ENCODE assay signal across 10 cellular contexts in genomic region chr1:205913451-205914204, GRCh38. TPM values are rescaled to one million over a fixed set of nuclear protein-coding genes. Genes with fewer than 3 reads are reported as not detected.
DNase-seq lines count a peak whose midpoint lies in the region; ATAC-seq and TF ChIP-seq lines count a peak whose summit lies in the region.
"Had no signal": no experiment of that assay in that cellular context is flagged by ENCODE, and none has a peak within 500 bp of the region (broad histone marks: within the 10 kb centered on the region; RNA-seq: fewer than 3 reads in every experiment).

No MANE protein-coding gene starts in this region.

- H3K36me3 Mint-ChIP-seq in type B pancreatic cell, result no peaks in the 10 kb centered on the region
- H3K36me3 Mint-ChIP-seq in naive thymus-derived CD8-positive, alpha-beta T cell, result no peaks in the 10 kb centered on the region

- H3K4me1 Mint-ChIP-seq in type B pancreatic cell (ENCODE audit: unreplicated experiment), result peaks cover 18% of the 10 kb centered on the region
- no peaks in the 10 kb centered on the region for H3K4me1 Mint-ChIP-seq in naive thymus-derived CD8-positive, alpha-beta T cell

- in situ Hi-C loops in transverse colon (cut with MboI; ENCODE audit: low pct_ligation_motif_present in 1 of 4, low pct_unique_long_range_greater_than_20kb in 1 of 4, low sequenced_read_pairs in 3 of 4), result loop anchor here in 2 of 4 donors (10.0 to 25.0 kb wide), 2 partner anchors 119 to 126 kb away; partner anchors contain the start of gene RAB29 (in 1 of the 2)

- TF ChIP-seq CTCF in lower lobe of right lung (IDR thresholded peaks at IDR 0.05), result no peak
- TF ChIP-seq CTCF in type B pancreatic cell (conservative IDR thresholded peaks at IDR 0.05), result no peak
- no peak for TF ChIP-seq CTCF in transverse colon (IDR thresholded peaks at IDR 0.05)

- H3K27ac ChIP-seq in lower lobe of right lung (no peak overlapping the region), transverse colon (no peak overlapping the region)

- H3K4me3 ChIP-seq in lower lobe of right lung (no peak overlapping the region), transverse colon (no peak overlapping the region)

- TF ChIP-seq EP300 in transverse colon (IDR thresholded peaks at IDR 0.05; ENCODE audit: low read depth), result no peak

- no peaks in the 10 kb centered on the region for H3K36me3 ChIP-seq in lower lobe of right lung
- no peaks in the 10 kb centered on the region for H3K36me3 ChIP-seq in transverse colon

- intact Hi-C loops in lower lobe of right lung (cut with DNase I), result loop anchor here (10.0 kb wide), 1 partner anchor 119 kb away; no protein-coding TSS in a partner anchor
- intact Hi-C loops in transverse colon (cut with DNase I; ENCODE audit: low total_unique reads), result loop anchor here (10.0 kb wide), 1 partner anchor 191 kb away; no protein-coding TSS in a partner anchor

- TF ChIP-seq POLR2A in transverse colon (IDR thresholded peaks at IDR 0.05), result no peak

- H3K27me3 Mint-ChIP-seq in type B pancreatic cell, result peaks cover 4% of the 10 kb centered on the region
- H3K27me3 Mint-ChIP-seq in naive thymus-derived CD8-positive, alpha-beta T cell, result peaks cover 4 to 41% (median 11%) of the 10 kb centered on the region in 5 donors

- no peak overlapping the region for H3K4me3 Mint-ChIP-seq in type B pancreatic cell
- no peak overlapping the region for H3K4me3 Mint-ChIP-seq in naive thymus-derived CD8-positive, alpha-beta T cell

- 47% methylated on average over 4 of the region's 4 CpGs; no CpG with 5 or more reads in 1 of the 2 donors for WGBS in transverse colon (ENCODE audit: low coverage in 1 of 2), 2 donors

- peak; percentile 74 to 79 for ATAC-seq in lower lobe of right lung
- no peak for ATAC-seq in naive thymus-derived CD8-positive, alpha-beta T cell

- peaks cover 5% of the 10 kb centered on the region for H3K9me3 Mint-ChIP-seq in type B pancreatic cell
- no peaks in the 10 kb centered on the region for H3K9me3 Mint-ChIP-seq in naive thymus-derived CD8-positive, alpha-beta T cell

- DNase-seq in NCI-H2171 treated with DMSO at 0.1 percent for 48 hours (lab: John Stamatoyannopoulos, UW), result peak; percentile 18
- no peak for DNase-seq in NCI-H2171 (lab: John Stamatoyannopoulos, UW)
- DNase-seq in cerebellar cortex (ENCODE audit: low spot score), result peak; percentile 82
- peak; percentile 79 for DNase-seq in lower lobe of right lung
- no peak for DNase-seq in type B pancreatic cell (ENCODE audit: extremely low spot score, unreplicated experiment)
- DNase-seq in transverse colon, result no peak
- no peak for DNase-seq in stimulated activated CD4-positive, alpha-beta T cell treated with anti-CD3 and anti-CD28 coated beads, Interleukin-15, amount 100 ng/mL, for 24 hours
- no peak for DNase-seq in naive thymus-derived CD8-positive, alpha-beta T cell
- DNase-seq: NCI-H510A treated with DMSO at 0.1 percent for 48 hours had no signal

- H3K27ac Mint-ChIP-seq in type B pancreatic cell, result peak overlapping the region; percentile 13
- H3K27ac Mint-ChIP-seq in naive thymus-derived CD8-positive, alpha-beta T cell, result no peak overlapping the region

- peaks cover 19% of the 10 kb centered on the region for H3K4me1 ChIP-seq in lower lobe of right lung
- H3K4me1 ChIP-seq in transverse colon, result no peaks in the 10 kb centered on the region

- H3K27me3 ChIP-seq in lower lobe of right lung (ENCODE audit: low read depth), result no peaks in the 10 kb centered on the region
- H3K27me3 ChIP-seq in transverse colon, result peaks cover 10% of the 10 kb centered on the region

- H3K9me3 ChIP-seq in lower lobe of right lung (no peaks in the 10 kb centered on the region), transverse colon (no peaks in the 10 kb centered on the region)

- POLR2A ChIA-PET in naive thymus-derived CD8-positive, alpha-beta T cell (lab: Charles Lee), result no interaction called here

RNA-seq across cellular contexts. Expression of gene SLC26A9, which starts 29.6 kb away (rescaled TPM):
- total RNA-seq in lower lobe of right lung, result 18.2 TPM
- 0.45 and 2.5 TPM in 2 replicates for total RNA-seq in type B pancreatic cell (ENCODE audit: low replicate concordance)
- total RNA-seq in transverse colon, result not detected
- not detected for total RNA-seq in naive thymus-derived CD8-positive, alpha-beta T cell
- polyA plus RNA-seq in naive thymus-derived CD8-positive, alpha-beta T cell, result not detected
- total RNA-seq: activated CD8-positive, alpha-beta memory T cell treated with anti-CD3 and anti-CD28 coated beads for 36 hours had no signal

Comparison
In these comparisons a context has a peak if more than half of its experiments do, and no peak if none do; other contexts are left out.
1. DNase-seq: peak in NCI-H2171 treated with DMSO at 0.1 percent for 48 hours (single experiment), cerebellar cortex (single experiment) and lower lobe of right lung (single experiment); none in NCI-H2171 (single experiment), type B pancreatic cell (single experiment), transverse colon (single experiment), stimulated activated CD4-positive, alpha-beta T cell treated with anti-CD3 and anti-CD28 coated beads, Interleukin-15, amount 100 ng/mL, for 24 hours (single experiment) and naive thymus-derived CD8-positive, alpha-beta T cell (0 of 10).
2. ATAC-seq: peak in lower lobe of right lung (2 of 2); none in naive thymus-derived CD8-positive, alpha-beta T cell (0 of 2).